38 cellular contexts compared by ENCODE assay signal in the genomic region with DNA sequence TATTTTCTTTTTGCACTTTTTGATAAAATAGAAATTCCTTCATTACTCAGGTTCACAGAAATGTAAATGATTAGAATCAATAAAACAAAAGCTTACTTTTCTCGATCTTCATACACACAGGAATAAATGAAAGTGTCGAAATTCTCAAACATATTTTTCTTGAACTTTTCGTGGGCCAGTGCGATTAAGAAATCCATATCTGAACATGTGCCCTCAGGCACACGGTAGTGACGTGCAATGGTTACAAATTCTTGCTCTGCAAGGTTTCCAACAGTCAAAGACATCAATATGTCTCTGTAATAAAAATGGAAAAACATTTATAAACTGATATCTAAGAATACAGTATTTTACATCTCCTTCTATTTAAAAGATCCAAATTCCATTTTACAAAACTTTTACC.
"Had no signal": no experiment of that assay in that cellular context is flagged by ENCODE, and none has a peak within 500 bp of the region (broad histone marks: within the 10 kb centered on the region; RNA-seq: fewer than 3 reads in every experiment).

No MANE protein-coding gene starts in this region.

- H3K4me1 Mint-ChIP-seq: activated B cell treated with CpG ODN at 0.5 μM for 24 hours; activated CD4-positive, alpha-beta T cell treated with anti-CD3 and anti-CD28 coated beads, Interleukin-2, amount 10 ng/mL, durations not matched to agents 24 days and 14 days; activated naive CD8-positive, alpha-beta T cell treated with anti-CD3 and anti-CD28 coated beads for 36 hours; activated T-helper 17 cell treated with anti-CD3 and anti-CD28 coated beads, Interleukin-2, amount 50 U/mL, for 72 hours; central memory CD8-positive, alpha-beta T cell had no signal

- H3K27ac Mint-ChIP-seq: activated B cell treated with CpG ODN at 0.5 μM for 24 hours; activated CD4-positive, alpha-beta memory T cell treated with anti-CD3 and anti-CD28 coated beads for 36 hours; activated CD4-positive, alpha-beta T cell treated with anti-CD3 and anti-CD28 coated beads, Interleukin-2, amount 10 ng/mL, durations not matched to agents 24 days and 14 days; activated CD8-positive, alpha-beta T cell treated with anti-CD3 and anti-CD28 coated beads for 36 hours; activated naive CD4-positive, alpha-beta T cell treated with anti-CD3 and anti-CD28 coated beads for 36 hours; activated naive CD4-positive, alpha-beta T cell treated with anti-CD3 and anti-CD28 coated beads, Interleukin-2, amount 50 U/mL, for 72 hours; activated naive CD8-positive, alpha-beta T cell treated with anti-CD3 and anti-CD28 coated beads for 36 hours; activated T-cell treated with anti-CD3 and anti-CD28 coated beads, Interleukin-2, amount 50 U/mL, for 72 hours; activated T-helper 1 cell treated with anti-CD3 and anti-CD28 coated beads, Interleukin-12 subunit alpha, Interleukin-12 subunit beta, Interleukin-2, Interleukin-4 antibody, amounts not matched to agents 30 ng/mL and 10 ng/mL and 1 ng/mL, durations not matched to agents 14 hours and 24 hours and 36 hours; activated T-helper 17 cell treated with anti-CD3 and anti-CD28 coated beads, Interleukin-2, amount 50 U/mL, for 72 hours; brain; T-helper 1 cell treated with Interleukin-12 subunit alpha and Interleukin-12 subunit beta and Interleukin-4 antibody, amounts not matched to agents 30 μg/mL and 1 μg/mL, for 36 hours; T-helper 2 cell treated with Interferon-gamma antibody and Interleukin-4, amounts not matched to agents 5 μg/mL and 100 μg/mL, for 36 hours had no signal

- H3K4me3 Mint-ChIP-seq: activated B cell treated with CpG ODN at 0.5 μM for 24 hours; activated CD4-positive, alpha-beta memory T cell treated with anti-CD3 and anti-CD28 coated beads for 36 hours; activated CD4-positive, alpha-beta T cell treated with anti-CD3 and anti-CD28 coated beads, Interleukin-2, amount 10 ng/mL, durations not matched to agents 24 days and 14 days; activated CD8-positive, alpha-beta T cell treated with anti-CD3 and anti-CD28 coated beads for 36 hours; activated naive CD4-positive, alpha-beta T cell treated with anti-CD3 and anti-CD28 coated beads for 36 hours; activated naive CD8-positive, alpha-beta T cell treated with anti-CD3 and anti-CD28 coated beads for 36 hours; activated T-cell treated with anti-CD3 and anti-CD28 coated beads, Interleukin-2, amount 50 U/mL, for 4 hours; activated T-cell treated with anti-CD3 and anti-CD28 coated beads, Interleukin-2, amount 50 U/mL, for 72 hours; activated T-helper 1 cell treated with anti-CD3 and anti-CD28 coated beads, Interleukin-12 subunit alpha, Interleukin-12 subunit beta, Interleukin-2, Interleukin-4 antibody, amounts not matched to agents 30 ng/mL and 10 ng/mL and 1 ng/mL, durations not matched to agents 14 hours and 24 hours and 36 hours; activated T-helper 17 cell treated with anti-CD3 and anti-CD28 coated beads, Interleukin-2, amount 50 U/mL, for 72 hours; brain; central memory CD8-positive, alpha-beta T cell; T-helper 1 cell treated with Interleukin-12 subunit alpha and Interleukin-12 subunit beta and Interleukin-4 antibody, amounts not matched to agents 30 μg/mL and 1 μg/mL, for 36 hours; T-helper 2 cell treated with Interferon-gamma antibody and Interleukin-4, amounts not matched to agents 5 μg/mL and 100 μg/mL, for 36 hours had no signal

- H3K27me3 ChIP-seq: adrenal gland, cardiac muscle cell had no signal

- H3K4me1 ChIP-seq: adrenal gland had no signal

- H3K27me3 Mint-ChIP-seq: activated B cell treated with CpG ODN at 0.5 μM for 24 hours; activated CD4-positive, alpha-beta memory T cell treated with anti-CD3 and anti-CD28 coated beads for 36 hours; activated CD4-positive, alpha-beta T cell treated with anti-CD3 and anti-CD28 coated beads, Interleukin-2, amount 10 ng/mL, durations not matched to agents 24 days and 14 days; activated CD8-positive, alpha-beta T cell treated with anti-CD3 and anti-CD28 coated beads for 36 hours; activated naive CD8-positive, alpha-beta T cell treated with anti-CD3 and anti-CD28 coated beads for 36 hours; activated T-helper 17 cell treated with anti-CD3 and anti-CD28 coated beads, Interleukin-2, amount 50 U/mL, for 72 hours; brain; central memory CD8-positive, alpha-beta T cell had no signal

- H3K9me3 ChIP-seq: adrenal gland had no signal

- ATAC-seq: activated CD8-positive, alpha-beta T cell treated with anti-CD3 and anti-CD28 coated beads for 36 hours; activated naive CD4-positive, alpha-beta T cell treated with anti-CD3 and anti-CD28 coated beads, Interleukin-2, amount 50 U/mL, for 72 hours; activated T-cell treated with anti-CD3 and anti-CD28 coated beads, Interleukin-2, amount 50 U/mL, for 4 hours; activated T-cell treated with anti-CD3 and anti-CD28 coated beads, Interleukin-2, amount 50 U/mL, for 72 hours; activated T-helper 17 cell treated with anti-CD3 and anti-CD28 coated beads, Interleukin-2, amount 50 U/mL, for 72 hours had no signal

- H3K36me3 Mint-ChIP-seq: brain had no signal

- DNase-seq: activated B cell treated with CpG ODN at 0.5 μM for 24 hours; activated CD4-positive, alpha-beta memory T cell treated with anti-CD3 and anti-CD28 coated beads for 36 hours; activated CD4-positive, alpha-beta T cell treated with anti-CD3 and anti-CD28 coated beads for 4 hours; activated CD4-positive, alpha-beta T cell treated with anti-CD3 and anti-CD28 coated beads, Interleukin-2, amount 10 ng/mL, durations not matched to agents 24 days and 14 days; activated CD4-positive, alpha-beta T cell treated with anti-CD3 and anti-CD28 coated beads, Interleukin-2, amount 50 U/mL, for 1 hour; activated CD4-positive, alpha-beta T cell treated with anti-CD3 and anti-CD28 coated beads, Interleukin-2, amount 50 U/mL, for 4 hours; activated CD4-positive, CD25-positive, alpha-beta regulatory T cell treated with anti-CD3 and anti-CD28 coated beads, Interleukin-2, amount 50 U/mL, for 72 hours; activated CD8-positive, alpha-beta memory T cell treated with anti-CD3 and anti-CD28 coated beads, Interleukin-2, amount 50 U/mL, for 4 hours; activated CD8-positive, alpha-beta T cell treated with anti-CD3 and anti-CD28 coated beads for 36 hours; activated effector memory CD4-positive, alpha-beta T cell treated with anti-CD3 and anti-CD28 coated beads, Interleukin-2, amount 50 U/mL, for 16 hours; activated gamma-delta T cell treated with Interleukin-2 at 50 U/mL for 16 hours; activated naive CD4-positive, alpha-beta T cell; activated naive CD4-positive, alpha-beta T cell treated with anti-CD3 and anti-CD28 coated beads for 36 hours; activated naive CD4-positive, alpha-beta T cell treated with anti-CD3 and anti-CD28 coated beads, Interleukin-2, amount 50 U/mL, for 16 hours; activated naive CD8-positive, alpha-beta T cell treated with anti-CD3 and anti-CD28 coated beads for 36 hours; activated T-cell treated with anti-CD3 and anti-CD28 coated beads for 4 hours; activated T-cell treated with anti-CD3 and anti-CD28 coated beads, Interleukin-2, amount 50 U/mL, for 1 hour; activated T-cell treated with anti-CD3 and anti-CD28 coated beads, Interleukin-2, amount 50 U/mL, for 4 hours; activated T-cell treated with anti-CD3 and anti-CD28 coated beads, Interleukin-2, amount 50 U/mL, for 72 hours; adrenal gland; amniotic stem cell; aorta; caudate nucleus; cerebellar nuclear complex; T-helper 1 cell; T-helper 2 cell; T-helper 9 cell had no signal

- FAIRE-seq: bronchial epithelial cell, TTC549 had no signal

- H3K27ac ChIP-seq: adrenal gland, cardiac muscle cell, VCaP had no signal

- H3K9me3 Mint-ChIP-seq: activated T-helper 1 cell treated with anti-CD3 and anti-CD28 coated beads, Interleukin-12 subunit alpha, Interleukin-12 subunit beta, Interleukin-2, Interleukin-4 antibody, amounts not matched to agents 30 ng/mL and 10 ng/mL and 1 ng/mL, durations not matched to agents 14 hours and 24 hours and 36 hours; T-helper 1 cell treated with Interleukin-12 subunit alpha and Interleukin-12 subunit beta and Interleukin-4 antibody, amounts not matched to agents 30 μg/mL and 1 μg/mL, for 36 hours; T-helper 2 cell treated with Interferon-gamma antibody and Interleukin-4, amounts not matched to agents 5 μg/mL and 100 μg/mL, for 36 hours had no signal

- H3K4me3 ChIP-seq: adrenal gland, cardiac muscle cell had no signal

- H3K36me3 ChIP-seq: adrenal gland, cardiac muscle cell had no signal
